ENCODE assay signal across 8 cellular contexts in the genomic region with DNA sequence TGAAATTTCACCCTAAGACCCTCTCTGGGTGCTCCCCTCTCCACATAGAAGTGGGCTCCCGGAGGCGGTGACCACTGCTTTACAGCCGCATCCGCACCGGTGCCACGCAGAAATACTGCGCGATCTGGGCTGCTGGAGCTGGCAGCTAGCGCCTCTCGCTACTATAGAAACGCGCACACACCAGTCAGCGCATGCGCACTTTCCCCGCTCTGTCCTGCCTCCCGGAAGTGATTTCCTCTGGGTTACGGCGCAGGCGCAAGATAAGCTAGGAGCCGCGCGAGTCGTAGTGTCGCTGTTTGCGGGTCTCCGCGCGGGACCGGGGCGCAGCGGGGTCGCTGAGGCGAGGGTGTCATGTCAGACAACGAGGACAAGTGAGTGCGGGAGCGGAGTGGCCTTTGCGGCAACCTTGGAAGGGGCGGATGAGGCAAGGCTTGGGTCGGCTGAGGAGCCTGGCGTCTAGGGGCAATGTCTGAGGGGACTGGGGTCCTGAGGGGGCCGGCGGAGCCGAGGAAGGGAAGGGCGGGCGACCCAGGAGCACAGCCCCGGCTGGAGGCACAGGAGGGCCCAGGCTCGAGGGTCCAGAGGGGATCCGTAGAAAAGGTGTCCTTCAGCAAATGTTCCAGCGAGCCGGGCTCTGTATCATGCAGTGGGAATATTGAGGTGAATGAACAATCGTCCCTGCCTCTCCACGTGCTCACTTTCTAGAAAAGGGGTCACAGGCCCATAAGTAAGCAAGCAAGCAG. TPM values are rescaled to one million over a fixed set of nuclear protein-coding genes. Genes with fewer than 3 reads are reported as not detected.
DNase-seq lines count a peak whose midpoint lies in the region; ATAC-seq, FAIRE-seq and TF ChIP-seq lines count a peak whose summit lies in the region.

Gene C22orf23 (minus strand): TSS at position 165 of the 743 bp plus-strand sequence. CDS start 452 bp downstream, outside the sequence.
Gene POLR2F (plus strand): TSS at position 263 of the 743 bp plus-strand sequence. CDS start 89 bp downstream, at position 352.

- peak within 1 kb of the TSS; percentile 85 for H3K4me3 ChIP-seq in Loucy (ENCODE audit: low read length, poor library complexity, severe bottlenecking)
- H3K4me3 ChIP-seq in RWPE2 (ENCODE audit: severe bottlenecking): peak within 1 kb of the TSS; percentile 71
- H3K4me3 ChIP-seq in fibroblast of the aortic adventitia (ENCODE audit: low read depth, low read length): peak within 1 kb of the TSS; percentile 99

- H3K79me2 ChIP-seq in Loucy (ENCODE audit: insufficient read depth, low read length): peaks cover 26% of the 10 kb centered on the region

- TF ChIP-seq POLR2A in H54 (IDR thresholded peaks at IDR 0.05; ENCODE audit: low read depth, low read length): peak; percentile 75

- H3K36me3 Mint-ChIP-seq in natural killer cell treated with Interleukin-12 subunit alpha and Interleukin-12 subunit beta and Interleukin-15 and Interleukin-18, amount 100 ng/mL, for 72 hours: peaks cover 23% of the 10 kb centered on the region

- peaks cover 0 to 7% of the 10 kb centered on the region in 2 donors for H3K27me3 Mint-ChIP-seq in natural killer cell treated with Interleukin-12 subunit alpha and Interleukin-12 subunit beta and Interleukin-15 and Interleukin-18, amount 100 ng/mL, for 72 hours

- no peaks in the 10 kb centered on the region for H3K9me3 ChIP-seq in ES-I3 (ENCODE audit: control insufficient read depth, insufficient read depth, low read length)
- no peaks in the 10 kb centered on the region for H3K9me3 ChIP-seq in Loucy (ENCODE audit: insufficient read depth, low read depth, low read length)
- H3K9me3 ChIP-seq in RWPE2 (ENCODE audit: severe bottlenecking): no peaks in the 10 kb centered on the region

- H2AFZ ChIP-seq in Loucy (ENCODE audit: low read length): peak within 1 kb of the TSS; percentile 90

- H3K27ac Mint-ChIP-seq in natural killer cell treated with Interleukin-12 subunit alpha and Interleukin-12 subunit beta and Interleukin-15 and Interleukin-18, amount 100 ng/mL, for 72 hours: peak within 1 kb of the TSS; percentile 72 to 90

- H3K4me2 ChIP-seq in Loucy (ENCODE audit: low read depth, low read length, poor library complexity, severe bottlenecking): peak within 1 kb of the TSS; percentile 87

- peak; percentile 11 for FAIRE-seq in H54 (lab: Jason Lieb, UNC)

- DNase-seq in H54 (ENCODE audit: insufficient read length, low spot score) (peak; percentile 87), RWPE2 (ENCODE audit: low spot score) (peak; percentile 93), fibroblast of the aortic adventitia (ENCODE audit: low read depth) (peak; percentile 95)
- peak; percentile 91 for DNase-seq in activated effector memory CD4-positive, alpha-beta T cell treated with Interleukin-2 at 50 U/mL for 16 hours
- DNase-seq in natural killer cell treated with Interleukin-12 subunit alpha and Interleukin-12 subunit beta and Interleukin-15 and Interleukin-18, amount 100 ng/mL, for 72 hours (ENCODE audit: low spot score): peak; percentile 95
- DNase-seq in stimulated activated naive CD4-positive, alpha-beta T cell treated with Interleukin-2 at 50 U/mL for 16 hours (lab: John Stamatoyannopoulos, UW): peak; percentile 92

- TF ChIP-seq CTCF in Loucy (conservative IDR thresholded peaks at IDR 0.05; ENCODE audit: low read length): no peak
- TF ChIP-seq CTCF in RWPE2 (IDR thresholded peaks at IDR 0.05; ENCODE audit: poor library complexity, severe bottlenecking): no peak
- TF ChIP-seq CTCF in fibroblast of the aortic adventitia (IDR thresholded peaks at IDR 0.05; ENCODE audit: insufficient read depth, low read length): no peak

- H3K36me3 ChIP-seq in ES-I3 (ENCODE audit: insufficient read depth, low read length): peaks cover 9% of the 10 kb centered on the region
- H3K36me3 ChIP-seq in Loucy (ENCODE audit: insufficient read depth, low read length): peaks cover 6% of the 10 kb centered on the region; the same call in 1 of the 2 replicates
- H3K36me3 ChIP-seq in RWPE2 (ENCODE audit: low read depth): peaks cover 22% of the 10 kb centered on the region

- H3K27me3 ChIP-seq in Loucy (ENCODE audit: insufficient read depth, low read length, poor library complexity, severe bottlenecking): no peaks in the 10 kb centered on the region
- no peaks in the 10 kb centered on the region for H3K27me3 ChIP-seq in RWPE2 (ENCODE audit: insufficient read depth, poor library complexity, severe bottlenecking)

- no peaks in the 10 kb centered on the region for H3K9me2 ChIP-seq in Loucy (replicated peaks; ENCODE audit: low read depth, low read length)

- H4K20me1 ChIP-seq in Loucy (ENCODE audit: insufficient read depth, low read length, poor library complexity, severe bottlenecking): peaks cover 7% of the 10 kb centered on the region

- no peaks in the 10 kb centered on the region for H3F3A ChIP-seq in Loucy (ENCODE audit: low read depth)

- peak within 1 kb of the TSS; percentile 79 for H3K9ac ChIP-seq in ES-I3 (ENCODE audit: low read depth, low read length)
- H3K9ac ChIP-seq in Loucy (ENCODE audit: low read depth, low read length, poor library complexity, severe bottlenecking): peak within 1 kb of the TSS; percentile 87

- ATAC-seq in RWPE2 (ENCODE audit: low read depth): peak; percentile 88
- peak; percentile 97 for ATAC-seq in natural killer cell treated with Interleukin-12 subunit alpha and Interleukin-12 subunit beta and Interleukin-15 and Interleukin-18, amount 100 ng/mL, for 72 hours

- H3K9me3 Mint-ChIP-seq in natural killer cell treated with Interleukin-12 subunit alpha and Interleukin-12 subunit beta and Interleukin-15 and Interleukin-18, amount 100 ng/mL, for 72 hours: no peaks in the 10 kb centered on the region

- peak within 1 kb of the TSS; percentile 98 for H3K4me3 Mint-ChIP-seq in natural killer cell treated with Interleukin-12 subunit alpha and Interleukin-12 subunit beta and Interleukin-15 and Interleukin-18, amount 100 ng/mL, for 72 hours

- no peak within 1 kb of the TSS for H3K27ac ChIP-seq in RWPE2 (ENCODE audit: poor library complexity, severe bottlenecking)

- H3K4me1 ChIP-seq in ES-I3 (ENCODE audit: insufficient read depth, low read length) (no peaks in the 10 kb centered on the region), Loucy (ENCODE audit: insufficient read depth, low read length, poor library complexity, severe bottlenecking) (peaks cover 18% of the 10 kb centered on the region), RWPE2 (ENCODE audit: insufficient read depth, poor library complexity, severe bottlenecking) (peaks cover 4% of the 10 kb centered on the region)

- H3K4me1 Mint-ChIP-seq in natural killer cell treated with Interleukin-12 subunit alpha and Interleukin-12 subunit beta and Interleukin-15 and Interleukin-18, amount 100 ng/mL, for 72 hours (ENCODE audit: low read depth in 2 of 2): peaks cover 33% of the 10 kb centered on the region in 2 donors

RNA-seq across cellular contexts. Expression of gene C22orf23, which starts in this region (rescaled TPM):
- total RNA-seq in fibroblast of the aortic adventitia (ENCODE audit: low replicate concordance): 0.54 TPM in 1 of 2 replicates, not detected in the other
- total RNA-seq in natural killer cell treated with Interleukin-12 subunit alpha and Interleukin-12 subunit beta and Interleukin-15 and Interleukin-18, amount 100 ng/mL, for 72 hours: under 1 TPM in 1 of 2 donors, not detected in 1; 0.33 TPM

RNA-seq across cellular contexts. Expression of gene POLR2F, which starts in this region (rescaled TPM):
- total RNA-seq in fibroblast of the aortic adventitia (ENCODE audit: low replicate concordance): 18.3 and 112 TPM in 2 replicates
- total RNA-seq in natural killer cell treated with Interleukin-12 subunit alpha and Interleukin-12 subunit beta and Interleukin-15 and Interleukin-18, amount 100 ng/mL, for 72 hours: 10 to 100 TPM; 65.2 to 96.3 TPM
